38 cellular contexts compared by ENCODE assay signal in genomic region chrX:153588021-153588781, GRCh38. TPM values are rescaled to one million over a fixed set of nuclear protein-coding genes. Genes with fewer than 3 reads are reported as not detected.
"Had no signal": no experiment of that assay in that cellular context is flagged by ENCODE, and none has a peak within 500 bp of the region (broad histone marks: within the 10 kb centered on the region; RNA-seq: fewer than 3 reads in every experiment).

No MANE protein-coding gene starts in this region.

- ATAC-seq: activated CD8-positive, alpha-beta memory T cell treated with anti-CD3 and anti-CD28 coated beads, Interleukin-2, amount 10 ng/mL, durations not matched to agents 7 days and 5 days; activated naive CD8-positive, alpha-beta T cell treated with anti-CD3 and anti-CD28 coated beads, Interleukin-2, amount 50 U/mL, for 24 hours; PC-3; Right ventricle myocardium inferior had no signal

- H3K27me3 ChIP-seq: cardiac muscle cell had no signal

- H3K4me3 ChIP-seq: cardiac muscle cell had no signal

- H3K27me3 Mint-ChIP-seq: activated CD4-positive, alpha-beta memory T cell treated with anti-CD3 and anti-CD28 coated beads, Interleukin-2, amount 10 ng/mL, durations not matched to agents 7 days and 5 days; activated CD8-positive, alpha-beta memory T cell treated with anti-CD3 and anti-CD28 coated beads, Interleukin-2, amount 10 ng/mL, durations not matched to agents 7 days and 5 days; activated naive CD4-positive, alpha-beta T cell treated with anti-CD3 and anti-CD28 coated beads, Interleukin-2, amount 10 ng/mL, durations not matched to agents 7 days and 5 days; activated naive CD8-positive, alpha-beta T cell; activated naive CD8-positive, alpha-beta T cell treated with anti-CD3 and anti-CD28 coated beads, Interleukin-2, amount 50 U/mL, for 24 hours; central memory CD8-positive, alpha-beta T cell had no signal

- H3K27ac ChIP-seq: cardiac muscle cell, RWPE1, WERI-Rb-1 had no signal

- FAIRE-seq: RCC 7860 had no signal

- H3K4me3 Mint-ChIP-seq: activated CD4-positive, alpha-beta memory T cell treated with anti-CD3 and anti-CD28 coated beads, Interleukin-2, amount 10 ng/mL, durations not matched to agents 7 days and 5 days; activated CD8-positive, alpha-beta memory T cell treated with anti-CD3 and anti-CD28 coated beads, Interleukin-2, amount 10 ng/mL, durations not matched to agents 7 days and 5 days; activated naive CD4-positive, alpha-beta T cell treated with anti-CD3 and anti-CD28 coated beads, Interleukin-2, amount 10 ng/mL, durations not matched to agents 7 days and 5 days; activated naive CD8-positive, alpha-beta T cell; activated naive CD8-positive, alpha-beta T cell treated with anti-CD3 and anti-CD28 coated beads, Interleukin-2, amount 50 U/mL, for 24 hours; central memory CD8-positive, alpha-beta T cell had no signal

- H3K9me3 Mint-ChIP-seq: activated CD4-positive, alpha-beta memory T cell treated with anti-CD3 and anti-CD28 coated beads, Interleukin-2, amount 10 ng/mL, durations not matched to agents 7 days and 5 days; activated naive CD4-positive, alpha-beta T cell treated with anti-CD3 and anti-CD28 coated beads, Interleukin-2, amount 10 ng/mL, durations not matched to agents 7 days and 5 days; activated naive CD8-positive, alpha-beta T cell treated with anti-CD3 and anti-CD28 coated beads, Interleukin-2, amount 50 U/mL, for 24 hours; central memory CD8-positive, alpha-beta T cell had no signal

- H3K36me3 Mint-ChIP-seq: activated naive CD8-positive, alpha-beta T cell had no signal

- H3K27ac Mint-ChIP-seq: activated CD4-positive, alpha-beta memory T cell treated with anti-CD3 and anti-CD28 coated beads, Interleukin-2, amount 10 ng/mL, durations not matched to agents 7 days and 5 days; activated CD8-positive, alpha-beta memory T cell treated with anti-CD3 and anti-CD28 coated beads, Interleukin-2, amount 10 ng/mL, durations not matched to agents 7 days and 5 days; activated naive CD4-positive, alpha-beta T cell treated with anti-CD3 and anti-CD28 coated beads, Interleukin-2, amount 10 ng/mL, durations not matched to agents 7 days and 5 days; activated naive CD8-positive, alpha-beta T cell; activated naive CD8-positive, alpha-beta T cell treated with anti-CD3 and anti-CD28 coated beads, Interleukin-2, amount 50 U/mL, for 24 hours had no signal

- DNase-seq: activated CD4-positive, alpha-beta memory T cell treated with anti-CD3 and anti-CD28 coated beads, Interleukin-2, amount 10 ng/mL, durations not matched to agents 7 days and 5 days; activated CD4-positive, alpha-beta T cell treated with anti-CD3 and anti-CD28 coated beads for 1 hour; activated CD4-positive, alpha-beta T cell treated with anti-CD3 and anti-CD28 coated beads for 48 hours; activated CD4-positive, CD25-positive, alpha-beta regulatory T cell; activated CD8-positive, alpha-beta memory T cell treated with anti-CD3 and anti-CD28 coated beads for 24 hours; activated CD8-positive, alpha-beta memory T cell treated with anti-CD3 and anti-CD28 coated beads, Interleukin-2, amount 10 ng/mL, durations not matched to agents 7 days and 5 days; activated CD8-positive, alpha-beta memory T cell treated with anti-CD3 and anti-CD28 coated beads, Interleukin-2, amount 50 U/mL, for 48 hours; activated effector memory CD4-positive, alpha-beta T cell treated with Interleukin-2 at 50 U/mL for 16 hours; activated naive CD4-positive, alpha-beta T cell treated with anti-CD3 and anti-CD28 coated beads, Interleukin-2, amount 10 ng/mL, durations not matched to agents 7 days and 5 days; activated naive CD8-positive, alpha-beta T cell treated with anti-CD3 and anti-CD28 coated beads, Interleukin-2, amount 50 U/mL, for 24 hours; activated T-cell treated with anti-CD3 and anti-CD28 coated beads, Interleukin-2, amount 50 U/mL, for 48 hours; anterior cingulate cortex; Kasumi-1; KG1; MM.1S; MV-4-11; NCI-H1092; NCI-H1436 treated with DMSO at 0.1 percent for 48 hours; NCI-H1694 treated with DMSO at 0.1 percent for 48 hours; NCI-H2029; NCI-H226; NCI-H446 treated with DMSO at 0.1 percent for 48 hours; NCI-H524; NCI-H69; PC-3; SIG-M5; SW 1271; T-helper 1 cell; T-helper 2 cell; T-helper 9 cell; WERI-Rb-1 had no signal

- H3K36me3 ChIP-seq: cardiac muscle cell had no signal

RNA-seq across cellular contexts. Expression of gene DUSP9, which starts 58.8 kb away (rescaled TPM):
- total RNA-seq: activated CD4-positive, alpha-beta memory T cell treated with anti-CD3 and anti-CD28 coated beads, Interleukin-2, amount 10 ng/mL, durations not matched to agents 7 days and 5 days; chondrocyte had no signal
